27 cellular contexts compared by ENCODE assay signal in genomic region chr21:37294674-37295073, GRCh38. TPM values are rescaled to one million over a fixed set of nuclear protein-coding genes. Genes with fewer than 3 reads are reported as not detected.
DNase-seq lines count a peak whose midpoint lies in the region; ATAC-seq and TF ChIP-seq lines count a peak whose summit lies in the region.
"Had no signal": no experiment of that assay in that cellular context is flagged by ENCODE, and none has a peak within 500 bp of the region (broad histone marks: within the 10 kb centered on the region; RNA-seq: fewer than 3 reads in every experiment).

No MANE protein-coding gene starts in this region.

- peaks cover 28% of the 10 kb centered on the region for H3K27me3 Mint-ChIP-seq in activated CD8-positive, alpha-beta memory T cell treated with anti-CD3 and anti-CD28 coated beads, Interleukin-2, amount 10 ng/mL, durations not matched to agents 7 days and 5 days
- H3K27me3 Mint-ChIP-seq in immature natural killer cell (ENCODE audit: low read depth in 3 of 3): peaks cover 0 to 12% (median 4%) of the 10 kb centered on the region in 3 donors

- WGBS in GM23248 (ENCODE audit: low coverage in 1 of 2, low lambda C conversion rate in 2 of 2, missing lambda C conversion rate in 2 of 2), 2 experiments: 41 to 42% methylated on average over 5 of the region's 5 CpGs

- intact Hi-C loops in Right ventricle myocardium inferior (cut with DNase I): loop anchor here (5.0 kb wide), 1 partner anchor 63 kb away; no protein-coding TSS in a partner anchor

- H3K36me3 Mint-ChIP-seq in activated CD8-positive, alpha-beta memory T cell treated with anti-CD3 and anti-CD28 coated beads, Interleukin-2, amount 10 ng/mL, durations not matched to agents 7 days and 5 days: no peaks in the 10 kb centered on the region
- no peaks in the 10 kb centered on the region for H3K36me3 Mint-ChIP-seq in immature natural killer cell
- H3K36me3 Mint-ChIP-seq: CD8-positive, alpha-beta memory T cell had no signal

- H3K36me3 ChIP-seq in cardiac muscle cell (no peaks in the 10 kb centered on the region), fibroblast of lung (ENCODE audit: control insufficient read depth, insufficient read depth, low read length) (no peaks in the 10 kb centered on the region), GM23248 (ENCODE audit: low read depth) (no peaks in the 10 kb centered on the region)

- H3K27ac ChIP-seq in cardiac muscle cell (peak overlapping the region; percentile 50), fibroblast of lung (ENCODE audit: insufficient read depth, low read length) (no peak overlapping the region), GM23248 (no peak overlapping the region)
- H3K27ac ChIP-seq: 22Rv1, C4-2B, PC-9 had no signal

- peak; percentile 29 to 52 for DNase-seq in cardiac muscle cell (ENCODE audit: low read depth in 1 of 2, low spot score in 1 of 2)
- DNase-seq in Right ventricle myocardium inferior (ENCODE audit: missing footprints): no peak
- peak; percentile 1 for DNase-seq in GM10248 (ENCODE audit: extremely low spot score)
- DNase-seq in fibroblast of lung (ENCODE audit: low read depth in 2 of 2): no peak
- peak; percentile 69 for DNase-seq in myocyte (ENCODE audit: low read depth)
- DNase-seq in GM23248: no peak
- DNase-seq in activated CD8-positive, alpha-beta memory T cell treated with anti-CD3 and anti-CD28 coated beads, Interleukin-2, amount 10 ng/mL, durations not matched to agents 7 days and 5 days: no peak
- DNase-seq in immature natural killer cell: no peak
- DNase-seq: Calu3; CD8-positive, alpha-beta memory T cell; DMS153; H9; HFFc6; MM.1S; NCI-H1092; NCI-H1436; NCI-H187 treated with DMSO at 0.1 percent for 48 hours; NCI-H2107; NCI-H2227 treated with DMSO at 0.1 percent for 48 hours; NCI-H510A treated with DMSO at 0.1 percent for 48 hours; NCI-H748 treated with DMSO at 0.1 percent for 48 hours; PC-9; RPMI8226; SIG-M5 had no signal

- H2AFZ ChIP-seq in fibroblast of lung (ENCODE audit: low read length) (peak overlapping the region; percentile 31), GM23248 (no peak overlapping the region)
- H2AFZ ChIP-seq: PC-9 had no signal

- H3K4me1 ChIP-seq in cardiac muscle cell (ENCODE audit: low read depth) (peaks cover 8% of the 10 kb centered on the region), fibroblast of lung (ENCODE audit: control insufficient read depth, extremely low read depth, insufficient read depth, low read length) (no peaks in the 10 kb centered on the region), GM23248 (ENCODE audit: insufficient read depth) (no peaks in the 10 kb centered on the region)

- in situ Hi-C loops in GM23248 (cut with MboI): no loop called here

- H3K4me3 ChIP-seq in cardiac muscle cell (no peak overlapping the region), fibroblast of lung (replicated peaks in 1 of 4; ENCODE audit: control extremely low read depth in 1 of 4, insufficient read depth in 1 of 4, low read depth in 3 of 4, low read length in 4 of 4) (no peak overlapping the region), GM23248 (no peak overlapping the region)
- H3K4me3 ChIP-seq: K562, PC-9 had no signal

- POLR2A ChIA-PET in GM10248 (lab: Yijun Ruan, JAX): no interaction called here

- no peak for ATAC-seq in Right ventricle myocardium inferior
- no peak for ATAC-seq in activated CD8-positive, alpha-beta memory T cell treated with anti-CD3 and anti-CD28 coated beads, Interleukin-2, amount 10 ng/mL, durations not matched to agents 7 days and 5 days
- ATAC-seq: K562 had no signal

- H4K20me1 ChIP-seq in fibroblast of lung (ENCODE audit: control insufficient read depth, extremely low read depth, insufficient read depth, low read length) (no peaks in the 10 kb centered on the region), GM23248 (ENCODE audit: insufficient read depth) (no peaks in the 10 kb centered on the region)

- TF ChIP-seq CTCF in cardiac muscle cell (IDR thresholded peaks at IDR 0.05; ENCODE audit: low read depth, low read length) (no peak), GM10248 (IDR thresholded peaks at IDR 0.05; ENCODE audit: control extremely low read depth, extremely low read depth, low read depth, missing control alignments) (no peak), fibroblast of lung (conservative IDR thresholded peaks at IDR 0.05 in 1 of 2, IDR thresholded peaks at IDR 0.05 in 1 of 2; ENCODE audit: low read depth in 1 of 2, low read length in 2 of 2) (no peak)

- H3F3A ChIP-seq in GM23248 (ENCODE audit: insufficient read depth): no peaks in the 10 kb centered on the region

- no peaks in the 10 kb centered on the region for H3K9me3 Mint-ChIP-seq in activated CD8-positive, alpha-beta memory T cell treated with anti-CD3 and anti-CD28 coated beads, Interleukin-2, amount 10 ng/mL, durations not matched to agents 7 days and 5 days (ENCODE audit: low read depth)
- H3K9me3 Mint-ChIP-seq in immature natural killer cell: no peaks in the 10 kb centered on the region
- H3K9me3 Mint-ChIP-seq: CD8-positive, alpha-beta memory T cell; H9; HFFc6 had no signal

- H3K4me3 Mint-ChIP-seq in activated CD8-positive, alpha-beta memory T cell treated with anti-CD3 and anti-CD28 coated beads, Interleukin-2, amount 10 ng/mL, durations not matched to agents 7 days and 5 days: no peak overlapping the region
- no peak overlapping the region for H3K4me3 Mint-ChIP-seq in immature natural killer cell
- H3K4me3 Mint-ChIP-seq: CD8-positive, alpha-beta memory T cell; H9; HFFc6 had no signal

- H3K9me3 ChIP-seq in cardiac muscle cell (ENCODE audit: low read depth) (no peaks in the 10 kb centered on the region), fibroblast of lung (ENCODE audit: control insufficient read depth, insufficient read depth, low read depth, low read length) (no peaks in the 10 kb centered on the region), GM23248 (ENCODE audit: low read depth) (no peaks in the 10 kb centered on the region)

- no peaks in the 10 kb centered on the region for H3K9me2 ChIP-seq in GM23248 (ENCODE audit: insufficient read depth)

- H3K27ac Mint-ChIP-seq in activated CD8-positive, alpha-beta memory T cell treated with anti-CD3 and anti-CD28 coated beads, Interleukin-2, amount 10 ng/mL, durations not matched to agents 7 days and 5 days: no peak overlapping the region
- no peak overlapping the region for H3K27ac Mint-ChIP-seq in immature natural killer cell
- H3K27ac Mint-ChIP-seq: CD8-positive, alpha-beta memory T cell; H9; HFFc6 had no signal

- H3K4me1 Mint-ChIP-seq in activated CD8-positive, alpha-beta memory T cell treated with anti-CD3 and anti-CD28 coated beads, Interleukin-2, amount 10 ng/mL, durations not matched to agents 7 days and 5 days: no peaks in the 10 kb centered on the region
- no peaks in the 10 kb centered on the region for H3K4me1 Mint-ChIP-seq in immature natural killer cell
- H3K4me1 Mint-ChIP-seq: CD8-positive, alpha-beta memory T cell had no signal

- CTCF ChIA-PET in GM10248 (lab: Yijun Ruan, JAX): no interaction called here
- CTCF ChIA-PET in activated CD8-positive, alpha-beta memory T cell treated with anti-CD3 and anti-CD28 coated beads, Interleukin-2, amount 10 ng/mL, durations not matched to agents 7 days and 5 days (lab: Charles Lee): no interaction called here

- H3K9ac ChIP-seq in fibroblast of lung (ENCODE audit: insufficient read depth, low read length) (no peak overlapping the region), GM23248 (no peak overlapping the region)

- H3K4me2 ChIP-seq in fibroblast of lung (ENCODE audit: extremely low read depth, insufficient read depth, low read length) (no peak overlapping the region), GM23248 (ENCODE audit: unreplicated experiment) (no peak overlapping the region)
- H3K4me2 ChIP-seq: PC-9 had no signal

- H3K27me3 ChIP-seq in cardiac muscle cell (no peaks in the 10 kb centered on the region), fibroblast of lung (ENCODE audit: control insufficient read depth, insufficient read depth, low read length) (peaks cover 2% of the 10 kb centered on the region), GM23248 (replicated peaks; ENCODE audit: insufficient read depth) (no peaks in the 10 kb centered on the region; the same call in 1 of the 2 replicates)

- H3K79me2 ChIP-seq in fibroblast of lung (ENCODE audit: control insufficient read depth, insufficient read depth, low read length) (no peaks in the 10 kb centered on the region), GM23248 (ENCODE audit: insufficient read depth) (no peaks in the 10 kb centered on the region)

RNA-seq across cellular contexts. Expression of gene VPS26C, which starts 27.5 kb away (rescaled TPM):
- total RNA-seq in cardiac muscle cell (45.0 and 46.3 TPM in 2 replicates), Right ventricle myocardium inferior (49.7 TPM), fibroblast of lung (68.8 and 84.4 TPM in 2 replicates), myocyte (50.2 and 68.5 TPM in 2 replicates)
- polyA plus RNA-seq in cardiac muscle cell (29.9 and 33.6 TPM in 2 replicates), fibroblast of lung (55.9 and 61.4 TPM in 2 replicates), GM23248 (2016; fragmentation: Nextera tagmentation; extraction: Ambion mirVana) (37.3 and 42.3 TPM in 2 replicates), immature natural killer cell (10 to 100 TPM; 67.7 to 95.1 (median 90.8) TPM)
- 39.2 and 47.7 TPM in 2 replicates for polyA plus RNA-seq in fibroblast of lung (2012)
- 45.0 and 47.4 TPM in 2 replicates for polyA minus RNA-seq in fibroblast of lung (ENCODE audit: low replicate concordance)
- polyA plus RNA-seq in myocyte (2012): 44.9 TPM
- 44.1 and 55.0 TPM in 2 replicates for total RNA-seq in GM23248 (2014; rRNA removed; shearing (Covaris generic))
- 10 to 100 TPM; 83.1 to 94.3 TPM for total RNA-seq in activated CD8-positive, alpha-beta memory T cell treated with anti-CD3 and anti-CD28 coated beads, Interleukin-2, amount 10 ng/mL, durations not matched to agents 7 days and 5 days

Comparison
In these comparisons a context has a peak if more than half of its experiments do, and no peak if none do; other contexts are left out.
1. DNase-seq: peak in cardiac muscle cell (2 of 2), GM10248 (single experiment) and myocyte (single experiment); none in Right ventricle myocardium inferior (single experiment), fibroblast of lung (0 of 2), GM23248 (single experiment), activated CD8-positive, alpha-beta memory T cell treated with anti-CD3 and anti-CD28 coated beads, Interleukin-2, amount 10 ng/mL, durations not matched to agents 7 days and 5 days (single experiment) and immature natural killer cell (0 of 3).